Comparison of ENCODE assay signal across 24 cellular contexts in genomic region chr4:69096810-69097209, GRCh38. TPM values are rescaled to one million over a fixed set of nuclear protein-coding genes. Genes with fewer than 3 reads are reported as not detected.
"Had no signal": no experiment of that assay in that cellular context is flagged by ENCODE, and none has a peak within 500 bp of the region (broad histone marks: within the 10 kb centered on the region; RNA-seq: fewer than 3 reads in every experiment).

No MANE protein-coding gene starts in this region.

- ATAC-seq: activated naive CD8-positive, alpha-beta T cell treated with anti-CD3 and anti-CD28 coated beads, Interleukin-2, amount 50 U/mL, for 24 hours; gastrocnemius medialis; left ventricle myocardium superior; naive thymus-derived CD4-positive, alpha-beta T cell; stimulated activated naive CD8-positive, alpha-beta T cell treated with anti-CD3 and anti-CD28 coated beads, Interleukin-15, Interleukin-2, amounts not matched to agents 100 U/mL and 50 U/mL, for 24 hours had no signal

- DNase-seq: activated CD4-positive, CD25-positive, alpha-beta regulatory T cell treated with anti-CD3 and anti-CD28 coated beads, Interleukin-2, amount 50 U/mL, for 72 hours; activated CD8-positive, alpha-beta memory T cell treated with anti-CD3 and anti-CD28 coated beads for 24 hours; activated CD8-positive, alpha-beta memory T cell treated with anti-CD3 and anti-CD28 coated beads, Interleukin-2, amount 50 U/mL, for 48 hours; activated effector memory CD4-positive, alpha-beta T cell treated with Interleukin-2 at 50 U/mL for 16 hours; activated naive CD4-positive, alpha-beta T cell treated with anti-CD3 and anti-CD28 coated beads, Interleukin-2, amount 10 ng/mL, durations not matched to agents 7 days and 5 days; activated naive CD8-positive, alpha-beta T cell treated with anti-CD3 and anti-CD28 coated beads, Interleukin-2, amount 50 U/mL, for 24 hours; activated T-cell treated with anti-CD3 and anti-CD28 coated beads, Interleukin-2, amount 50 U/mL, for 48 hours; anterior cingulate cortex; brain microvascular endothelial cell; gastrocnemius medialis; head of caudate nucleus; left ventricle myocardium superior; naive thymus-derived CD4-positive, alpha-beta T cell; posterior cingulate gyrus; stimulated activated CD4-positive, alpha-beta T cell treated with anti-CD3 and anti-CD28 coated beads, Interleukin-2, amount 100 ng/mL, for 24 hours; stimulated activated naive CD8-positive, alpha-beta T cell treated with anti-CD3 and anti-CD28 coated beads, Interleukin-15, Interleukin-2, amounts not matched to agents 100 U/mL and 50 U/mL, for 24 hours; substantia nigra had no signal

- H3K27ac ChIP-seq: brain microvascular endothelial cell, coronary artery, gastrocnemius medialis, tibial nerve, vagina had no signal

- H3K4me3 ChIP-seq: coronary artery, gastrocnemius medialis, mucosa of descending colon, tibial nerve, vagina had no signal

- H3K36me3 Mint-ChIP-seq: activated naive CD4-positive, alpha-beta T cell treated with anti-CD3 and anti-CD28 coated beads, Interleukin-2, amount 10 ng/mL, durations not matched to agents 7 days and 5 days; memory B cell; naive thymus-derived CD4-positive, alpha-beta T cell had no signal

- H3K9me3 Mint-ChIP-seq: activated naive CD4-positive, alpha-beta T cell treated with anti-CD3 and anti-CD28 coated beads, Interleukin-2, amount 10 ng/mL, durations not matched to agents 7 days and 5 days; activated naive CD8-positive, alpha-beta T cell treated with anti-CD3 and anti-CD28 coated beads, Interleukin-2, amount 50 U/mL, for 24 hours; T-helper 1 cell treated with Interleukin-12 subunit alpha and Interleukin-12 subunit beta and Interleukin-4 antibody, amounts not matched to agents 30 μg/mL and 1 μg/mL, for 36 hours had no signal

- H3K27ac Mint-ChIP-seq: activated naive CD4-positive, alpha-beta T cell treated with anti-CD3 and anti-CD28 coated beads, Interleukin-2, amount 10 ng/mL, durations not matched to agents 7 days and 5 days; activated naive CD8-positive, alpha-beta T cell treated with anti-CD3 and anti-CD28 coated beads, Interleukin-2, amount 50 U/mL, for 24 hours; memory B cell; naive thymus-derived CD4-positive, alpha-beta T cell; T-helper 1 cell treated with Interleukin-12 subunit alpha and Interleukin-12 subunit beta and Interleukin-4 antibody, amounts not matched to agents 30 μg/mL and 1 μg/mL, for 36 hours had no signal

- H3K4me3 Mint-ChIP-seq: activated naive CD4-positive, alpha-beta T cell treated with anti-CD3 and anti-CD28 coated beads, Interleukin-2, amount 10 ng/mL, durations not matched to agents 7 days and 5 days; activated naive CD8-positive, alpha-beta T cell treated with anti-CD3 and anti-CD28 coated beads, Interleukin-2, amount 50 U/mL, for 24 hours; central memory CD8-positive, alpha-beta T cell; memory B cell; naive thymus-derived CD4-positive, alpha-beta T cell; T-helper 1 cell treated with Interleukin-12 subunit alpha and Interleukin-12 subunit beta and Interleukin-4 antibody, amounts not matched to agents 30 μg/mL and 1 μg/mL, for 36 hours had no signal

- H3K27me3 Mint-ChIP-seq: activated naive CD4-positive, alpha-beta T cell treated with anti-CD3 and anti-CD28 coated beads, Interleukin-2, amount 10 ng/mL, durations not matched to agents 7 days and 5 days; activated naive CD8-positive, alpha-beta T cell treated with anti-CD3 and anti-CD28 coated beads, Interleukin-2, amount 50 U/mL, for 24 hours; central memory CD8-positive, alpha-beta T cell; memory B cell; naive thymus-derived CD4-positive, alpha-beta T cell had no signal

- H3K4me1 Mint-ChIP-seq: activated naive CD4-positive, alpha-beta T cell treated with anti-CD3 and anti-CD28 coated beads, Interleukin-2, amount 10 ng/mL, durations not matched to agents 7 days and 5 days; activated naive CD8-positive, alpha-beta T cell treated with anti-CD3 and anti-CD28 coated beads, Interleukin-2, amount 50 U/mL, for 24 hours; central memory CD8-positive, alpha-beta T cell; memory B cell; naive thymus-derived CD4-positive, alpha-beta T cell had no signal

RNA-seq across cellular contexts. Expression of gene UGT2B7, which starts 0.5 kb away (rescaled TPM):
- total RNA-seq: left ventricle myocardium superior; naive thymus-derived CD4-positive, alpha-beta T cell; tibial nerve; vagina had no signal
